In genomic region chr4:19119904-19120303, GRCh38 we compare ENCODE assay signal across 25 cellular contexts.
DNase-seq lines count a peak whose midpoint lies in the region; ATAC-seq, FAIRE-seq and TF ChIP-seq lines count a peak whose summit lies in the region.
"Had no signal": no experiment of that assay in that cellular context is flagged by ENCODE, and none has a peak within 500 bp of the region (broad histone marks: within the 10 kb centered on the region; RNA-seq: fewer than 3 reads in every experiment).

No MANE protein-coding gene starts in this region.

- H3K79me2 ChIP-seq in HepG2 (ENCODE audit: insufficient read depth, low read length) (no peaks in the 10 kb centered on the region), smooth muscle cell (ENCODE audit: low read depth) (no peaks in the 10 kb centered on the region)

- ATAC-seq in HepG2: no peak
- ATAC-seq in right lobe of liver: no peak
- ATAC-seq in pancreas: no peak
- ATAC-seq: GM12878 had no signal

- H3K9ac ChIP-seq in HepG2 (ENCODE audit: insufficient read depth, low read depth, low read length) (no peak overlapping the region), smooth muscle cell (ENCODE audit: low read depth) (no peak overlapping the region)
- H3K9ac ChIP-seq: BLaER1 had no signal

- WGBS in HepG2 (ENCODE audit: low lambda C conversion rate): 18% methylated on average over 2 of the region's 2 CpGs
- 39% methylated on average over 2 of the region's 2 CpGs for WGBS in right lobe of liver (ENCODE audit: insufficient coverage, low coverage, low lambda C conversion rate, missing lambda C conversion rate)
- 93% methylated on average over 2 of the region's 2 CpGs for WGBS in smooth muscle cell (ENCODE audit: low lambda C conversion rate)
- 25 to 28% methylated on average over 2 of the region's 2 CpGs for WGBS in pancreas, 2 donors

- no peaks in the 10 kb centered on the region for H3K4me1 ChIP-seq in HepG2 (ENCODE audit: insufficient read depth, low read length)
- no peaks in the 10 kb centered on the region for H3K4me1 ChIP-seq in right lobe of liver
- no peaks in the 10 kb centered on the region for H3K4me1 ChIP-seq in smooth muscle cell (ENCODE audit: low read depth)
- H3K4me1 ChIP-seq in pancreas: no peaks in the 10 kb centered on the region
- H3K4me1 ChIP-seq: BE2C, BLaER1 had no signal

- POLR2A ChIA-PET in HepG2 (lab: Yijun Ruan, JAX): no interaction called here

- FAIRE-seq in HepG2 (lab: Jason Lieb, UNC): no peak
- FAIRE-seq in pancreas (lab: Jason Lieb, UNC): no peak
- FAIRE-seq: GM12878, GM12892, GM18507 had no signal

- CTCF ChIA-PET in HepG2 (lab: Yijun Ruan, JAX; ENCODE audit: low intra/inter-chr PET ratio, low total read pairs): no interaction called here

- intact Hi-C loops in HepG2 (cut with micrococcal nuclease; ENCODE audit: unreplicated experiment): no loop called here
- intact Hi-C loops in right lobe of liver (cut with DNase I): no loop called here
- intact Hi-C loops in pancreas (cut with DNase I): no loop called here
- intact Hi-C loops in dorsolateral prefrontal cortex (cut with DNase I): no loop called here

- no peak for TF ChIP-seq EP300 in HepG2 (IDR thresholded peaks at IDR 0.05; ENCODE audit: low read depth in 2 of 2, low read length in 2 of 2)
- no peak for TF ChIP-seq EP300 in HepG2 (CRISPR knock-in tag; IDR thresholded peaks at IDR 0.05; ENCODE audit: borderline replicate concordance)

- TF ChIP-seq RAD21 in HepG2 (CRISPR knock-in tag; IDR thresholded peaks at IDR 0.05): no peak

- H3K27me3 ChIP-seq in HepG2 (ENCODE audit: control insufficient read depth in 1 of 2, insufficient read depth in 2 of 2, low read length in 2 of 2): no peaks in the 10 kb centered on the region
- H3K27me3 ChIP-seq in right lobe of liver: no peaks in the 10 kb centered on the region
- H3K27me3 ChIP-seq in smooth muscle cell (ENCODE audit: low read depth): no peaks in the 10 kb centered on the region
- H3K27me3 ChIP-seq in pancreas: no peaks in the 10 kb centered on the region
- peaks cover 0 to 7% (median 0%) of the 10 kb centered on the region in 45 donors for H3K27me3 ChIP-seq in dorsolateral prefrontal cortex
- H3K27me3 ChIP-seq: BE2C, BLaER1 had no signal

- no peaks in the 10 kb centered on the region for H3F3A ChIP-seq in smooth muscle cell (ENCODE audit: low read depth)

- DNase-seq in HepG2 (ENCODE audit: low spot score): no peak
- DNase-seq in right lobe of liver: no peak
- DNase-seq in NCI-H69 (lab: John Stamatoyannopoulos, UW): peak; percentile 30
- DNase-seq in smooth muscle cell (lab: John Stamatoyannopoulos, UW; ENCODE audit: unreplicated experiment): no peak
- no peak for DNase-seq in pancreas
- no peak for DNase-seq in dorsolateral prefrontal cortex
- DNase-seq: ACHN; BE2C; C1 segment of cervical spinal cord; CD4-positive, alpha-beta memory T cell; CD4-positive, CD25-positive, alpha-beta regulatory T cell; CD8-positive, alpha-beta memory T cell; COR-L47; DMS 273 treated with DMSO at 0.1 percent for 48 hours; DMS153; DMS53; DMS79; DND-41; EL; GDM1 had no signal

- no peak overlapping the region for H3K4me3 ChIP-seq in HepG2 (replicated peaks in 1 of 3; ENCODE audit: insufficient read depth in 1 of 3, low read depth in 2 of 3, low read length in 3 of 3)
- no peak overlapping the region for H3K4me3 ChIP-seq in right lobe of liver
- no peak overlapping the region for H3K4me3 ChIP-seq in smooth muscle cell
- no peak overlapping the region for H3K4me3 ChIP-seq in pancreas
- H3K4me3 ChIP-seq in dorsolateral prefrontal cortex: no peak overlapping the region
- H3K4me3 ChIP-seq: BLaER1, GM12878 had no signal

- H2AFZ ChIP-seq in HepG2 (ENCODE audit: low read length) (no peak overlapping the region), smooth muscle cell (ENCODE audit: low read depth) (no peak overlapping the region)

- in situ Hi-C loops in HepG2 (cut with HindIII; ENCODE audit: extremely low pct_ligation_motif_present, low pct_unique_long_range_greater_than_20kb): no loop called here

- no peaks in the 10 kb centered on the region for H4K20me1 ChIP-seq in HepG2 (ENCODE audit: insufficient read depth, low read length)
- H4K20me1 ChIP-seq in smooth muscle cell (ENCODE audit: low read depth): no peaks in the 10 kb centered on the region
- H4K20me1 ChIP-seq: BLaER1 had no signal

- H3K4me2 ChIP-seq in HepG2 (ENCODE audit: low read depth, low read length) (no peak overlapping the region), smooth muscle cell (peak overlapping the region; percentile 14)
- H3K4me2 ChIP-seq: BLaER1 had no signal

- no TSS peak for BruUV-seq in HepG2 (replicated peaks; lab: Mats Ljungman, UMichigan)

- TF ChIP-seq CTCF in HepG2 (CRISPR knock-in tag; IDR thresholded peaks at IDR 0.05) (no peak), right lobe of liver (IDR thresholded peaks at IDR 0.05) (no peak), smooth muscle cell (IDR thresholded peaks at IDR 0.05; ENCODE audit: borderline replicate concordance, insufficient read depth, poor library complexity, severe bottlenecking) (no peak), pancreas (IDR thresholded peaks at IDR 0.05) (no peak), dorsolateral prefrontal cortex (IDR thresholded peaks at IDR 0.05 in 54 of 56, conservative IDR thresholded peaks at IDR 0.05 in 2 of 56; ENCODE audit: low read depth in 1 of 56, partially characterized antibody in 56 of 56) (no peak)

- H3K27ac ChIP-seq in HepG2 (ENCODE audit: extremely low read length, insufficient read depth, low read length) (no peak overlapping the region), right lobe of liver (no peak overlapping the region), smooth muscle cell (ENCODE audit: low read depth) (no peak overlapping the region), pancreas (no peak overlapping the region), dorsolateral prefrontal cortex (no peak overlapping the region)
- H3K27ac ChIP-seq: 22Rv1, BLaER1 had no signal

- H3K36me3 ChIP-seq in HepG2 (replicated peaks in 1 of 2; ENCODE audit: control insufficient read depth in 1 of 2, insufficient read depth in 2 of 2, low read length in 2 of 2) (no peaks in the 10 kb centered on the region), right lobe of liver (no peaks in the 10 kb centered on the region), smooth muscle cell (ENCODE audit: low read depth) (no peaks in the 10 kb centered on the region), pancreas (no peaks in the 10 kb centered on the region)
- H3K36me3 ChIP-seq: BE2C, BLaER1 had no signal

- H3K9me3 ChIP-seq in HepG2 (ENCODE audit: low read length) (peaks cover 83% of the 10 kb centered on the region), right lobe of liver (no peaks in the 10 kb centered on the region), smooth muscle cell (replicated peaks; ENCODE audit: low read depth) (no peaks in the 10 kb centered on the region), pancreas (no peaks in the 10 kb centered on the region)
- H3K9me3 ChIP-seq: BE2C, BLaER1 had no signal

- TF ChIP-seq POLR2A in HepG2 (IDR thresholded peaks at IDR 0.05; ENCODE audit: insufficient read depth in 1 of 2, low read depth in 2 of 2, low read length in 2 of 2) (no peak), right lobe of liver (IDR thresholded peaks at IDR 0.05) (no peak)

TF ChIP-seq in HepG2, 621 proteins besides CTCF, POLR2A, EP300 and RAD21:
- TF ChIP-seq U2AF2 (IDR thresholded peaks at IDR 0.05; ENCODE audit: low read depth, low read length) (no peak), MAFK (conservative IDR thresholded peaks at IDR 0.05 in 1 of 2, IDR thresholded peaks at IDR 0.05 in 1 of 2; ENCODE audit: low read length in 2 of 2) (peak; percentile 70 to 86), MAFF (IDR thresholded peaks at IDR 0.05; ENCODE audit: low read depth, low read length) (peak; percentile 85)
